In genomic region chr1:169042377-169042776, GRCh38 we compare ENCODE assay signal across 28 cellular contexts.
"Had no signal": no experiment of that assay in that cellular context is flagged by ENCODE, and none has a peak within 500 bp of the region (broad histone marks: within the 10 kb centered on the region; RNA-seq: fewer than 3 reads in every experiment).

No MANE protein-coding gene starts in this region.

- H3K27ac ChIP-seq: breast epithelium, left lung, neutrophil, stomach, thyroid gland, upper lobe of left lung, vagina, VCaP had no signal

- H3K9me3 ChIP-seq: breast epithelium, left lung, mucosa of descending colon, neutrophil, stomach, thyroid gland, upper lobe of left lung, vagina had no signal

- H3K27me3 Mint-ChIP-seq: activated naive CD8-positive, alpha-beta T cell treated with anti-CD3 and anti-CD28 coated beads, Interleukin-2, amount 50 U/mL, for 24 hours; central memory CD8-positive, alpha-beta T cell; dendritic cell treated with granulocyte-macrophage colony-stimulating factor and Interleukin-4, amounts not matched to agents 40 ng/mL and 50 ng/mL, for 4 days had no signal

- H3K27ac Mint-ChIP-seq: activated naive CD8-positive, alpha-beta T cell treated with anti-CD3 and anti-CD28 coated beads, Interleukin-2, amount 50 U/mL, for 24 hours; activated T-cell treated with anti-CD3 and anti-CD28 coated beads, Interleukin-2, amount 50 U/mL, for 72 hours; endodermal cell; stimulated activated naive B cell treated with anti-CD40 and anti-IgM and Interleukin-4, amounts not matched to agents 10 μg/mL and 1 μg/mL and 100 μg/mL, for 72 hours had no signal

- H3K9me3 Mint-ChIP-seq: activated naive CD8-positive, alpha-beta T cell treated with anti-CD3 and anti-CD28 coated beads, Interleukin-2, amount 50 U/mL, for 24 hours; endodermal cell had no signal

- H3K27me3 ChIP-seq: breast epithelium, left lung, neutrophil, stomach, thyroid gland, upper lobe of left lung, vagina had no signal

- DNase-seq: activated CD4-positive, alpha-beta memory T cell treated with anti-CD3 and anti-CD28 coated beads, Interleukin-2, amount 10 ng/mL, durations not matched to agents 7 days and 5 days; activated CD4-positive, alpha-beta T cell treated with anti-CD3 and anti-CD28 coated beads for 48 hours; activated effector memory CD4-positive, alpha-beta T cell treated with Interleukin-2 at 50 U/mL for 16 hours; activated naive CD4-positive, alpha-beta T cell treated with Interleukin-2 at 50 U/mL for 16 hours; activated naive CD8-positive, alpha-beta T cell treated with anti-CD3 and anti-CD28 coated beads, Interleukin-2, amount 50 U/mL, for 24 hours; activated T-cell treated with anti-CD3 and anti-CD28 coated beads for 4 hours; activated T-cell treated with anti-CD3 and anti-CD28 coated beads, Interleukin-2, amount 50 U/mL, for 72 hours; amygdala; endodermal cell; foreskin fibroblast; left lung; mucosa of descending colon; nephron progenitor cell; right cardiac atrium; stimulated activated CD4-positive, alpha-beta T cell treated with anti-CD3 and anti-CD28 coated beads, Interleukin-15, amount 100 ng/mL, for 24 hours; stimulated activated CD4-positive, alpha-beta T cell treated with anti-CD3 and anti-CD28 coated beads, Interleukin-2, amount 100 ng/mL, for 24 hours; stimulated activated naive B cell treated with anti-CD40 and anti-IgM and Interleukin-4, amounts not matched to agents 10 μg/mL and 1 μg/mL and 100 μg/mL, for 72 hours; stomach; T-helper 9 cell; thyroid gland; upper lobe of left lung had no signal

- H3K4me3 Mint-ChIP-seq: activated CD4-positive, alpha-beta memory T cell treated with anti-CD3 and anti-CD28 coated beads, Interleukin-2, amount 10 ng/mL, durations not matched to agents 7 days and 5 days; activated naive CD8-positive, alpha-beta T cell treated with anti-CD3 and anti-CD28 coated beads, Interleukin-2, amount 50 U/mL, for 24 hours; activated T-cell treated with anti-CD3 and anti-CD28 coated beads, Interleukin-2, amount 50 U/mL, for 72 hours; central memory CD8-positive, alpha-beta T cell; dendritic cell treated with granulocyte-macrophage colony-stimulating factor and Interleukin-4, amounts not matched to agents 40 ng/mL and 50 ng/mL, for 4 days; endodermal cell; nephron progenitor cell; stimulated activated naive B cell treated with anti-CD40 and anti-IgM and Interleukin-4, amounts not matched to agents 10 μg/mL and 1 μg/mL and 100 μg/mL, for 72 hours had no signal

- ATAC-seq: activated naive CD8-positive, alpha-beta T cell treated with anti-CD3 and anti-CD28 coated beads, Interleukin-2, amount 50 U/mL, for 24 hours; activated T-cell treated with anti-CD3 and anti-CD28 coated beads, Interleukin-2, amount 50 U/mL, for 72 hours; esophagus mucosa; left lung; mucosa of descending colon; stimulated activated naive B cell treated with anti-CD40 and anti-IgM and Interleukin-4, amounts not matched to agents 10 μg/mL and 1 μg/mL and 100 μg/mL, for 72 hours had no signal
